ENCODE assay signal across 1 cellular context in the genomic region with DNA sequence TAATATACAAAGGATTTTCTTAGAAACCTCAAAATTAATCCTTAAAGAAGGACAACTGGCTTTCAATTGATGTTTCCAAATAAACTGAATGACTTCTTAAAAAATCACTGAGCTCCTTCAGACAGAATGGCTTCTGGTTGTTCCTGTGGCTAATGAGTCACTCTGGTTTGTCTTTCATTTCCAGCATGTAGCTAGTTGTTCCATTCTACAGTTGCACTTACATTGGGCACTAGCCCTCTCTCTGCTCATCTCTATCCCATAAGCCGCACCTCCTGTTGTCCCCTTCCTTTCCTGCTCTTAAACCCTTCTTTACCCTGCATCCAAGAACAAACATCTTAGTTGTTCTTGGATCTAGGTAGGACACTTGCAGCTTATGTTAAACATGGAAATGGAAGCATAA.
TF ChIP-seq lines count a peak whose summit lies in the region.

No MANE protein-coding gene starts in this region.

TF ChIP-seq in IMR-90, 13 proteins besides CTCF, POLR2A, EP300 and RAD21 (continued from another document):
- no peak for TF ChIP-seq BHLHE40 (IDR thresholded peaks at IDR 0.05; ENCODE audit: low read depth, low read length)
- TF ChIP-seq CHD1 (IDR thresholded peaks at IDR 0.05; ENCODE audit: low read depth, low read length) = no peak
